In genomic region chr10:71001470-71001869, GRCh38 we compare ENCODE assay signal across 19 cellular contexts.
DNase-seq lines count a peak whose midpoint lies in the region; ATAC-seq, FAIRE-seq and TF ChIP-seq lines count a peak whose summit lies in the region.
"Had no signal": no experiment of that assay in that cellular context is flagged by ENCODE, and none has a peak within 500 bp of the region (broad histone marks: within the 10 kb centered on the region; RNA-seq: fewer than 3 reads in every experiment).

No MANE protein-coding gene starts in this region.

- no peaks in the 10 kb centered on the region for H3K9me2 ChIP-seq in hepatocyte (replicated peaks; ENCODE audit: insufficient read depth)

- no peak overlapping the region for H3K14ac ChIP-seq in neuronal stem cell (ENCODE audit: low read length)

- no peak overlapping the region for H2BK5ac ChIP-seq in neuronal stem cell (ENCODE audit: low read length)

- H3K36me3 ChIP-seq in MG63 (no peaks in the 10 kb centered on the region), mammary epithelial cell (ENCODE audit: insufficient read depth, low read length) (no peaks in the 10 kb centered on the region), neuronal stem cell (replicated peaks in 1 of 2; ENCODE audit: control insufficient read depth in 2 of 2, insufficient read depth in 2 of 2, low read length in 2 of 2) (no peaks in the 10 kb centered on the region), hepatocyte (replicated peaks; ENCODE audit: insufficient read depth, low read depth) (no peaks in the 10 kb centered on the region)

- no peak; a peak in 2 of 6 replicates for ATAC-seq in A549
- no peak for ATAC-seq in HG02623 (IDR thresholded peaks at IDR 0.05; ENCODE audit: unreplicated experiment)
- ATAC-seq: CD8-positive, alpha-beta T cell; HepG2 had no signal

- H3K18ac ChIP-seq in neuronal stem cell (ENCODE audit: low read length) = peak overlapping the region; percentile 22

- no peaks in the 10 kb centered on the region for H3K36me3 Mint-ChIP-seq in mesothelial cell of epicardium
- H3K36me3 Mint-ChIP-seq: CD14-positive monocyte; CD8-positive, alpha-beta T cell had no signal

- TF ChIP-seq CTCF in A549 (IDR thresholded peaks at IDR 0.05) = no peak
- no peak for TF ChIP-seq CTCF in mammary epithelial cell (conservative IDR thresholded peaks at IDR 0.05 in 1 of 2, IDR thresholded peaks at IDR 0.05 in 1 of 2; ENCODE audit: extremely low read depth in 1 of 2, insufficient read depth in 1 of 2, low read depth in 1 of 2, low read length in 2 of 2)
- no peak for TF ChIP-seq CTCF in mesothelial cell of epicardium (IDR thresholded peaks at IDR 0.05; ENCODE audit: unreplicated experiment)
- TF ChIP-seq CTCF in hepatocyte (IDR thresholded peaks at IDR 0.05; ENCODE audit: poor library complexity) = no peak

- DNase-seq in A549 (ENCODE audit: low read depth in 1 of 2, low spot score in 1 of 2) (peak; percentile 7 to 18), MG63 (peak; percentile 19), mammary epithelial cell (peak; percentile 9), neuronal stem cell (ENCODE audit: low spot score) (no peak), mesothelial cell of epicardium (ENCODE audit: low spot score in 2 of 2, unreplicated experiment in 2 of 2) (no peak), hepatocyte (ENCODE audit: low spot score) (no peak)
- DNase-seq in activated CD4-positive, CD25-positive, alpha-beta regulatory T cell (lab: John Stamatoyannopoulos, UW) = no peak
- DNase-seq: CD8-positive, alpha-beta T cell; COR-L47; DND-41; GDM1; HCEC 1CT had no signal

- H4K91ac ChIP-seq in neuronal stem cell (ENCODE audit: low read depth, low read length, poor library complexity) = no peak overlapping the region

- H3K27ac Mint-ChIP-seq in mesothelial cell of epicardium = no peak overlapping the region
- H3K27ac Mint-ChIP-seq: CD14-positive monocyte; CD8-positive, alpha-beta T cell had no signal

- H4K8ac ChIP-seq in neuronal stem cell (ENCODE audit: low read depth, low read length) = no peak overlapping the region

- BruUV-seq in mammary epithelial cell (replicated peaks; lab: Mats Ljungman, UMichigan) = no TSS peak

- no peak overlapping the region for H2BK120ac ChIP-seq in neuronal stem cell (ENCODE audit: low read depth, low read length)

- H4K20me1 ChIP-seq in mammary epithelial cell (ENCODE audit: insufficient read depth, low read length) = no peaks in the 10 kb centered on the region
- no peaks in the 10 kb centered on the region for H4K20me1 ChIP-seq in hepatocyte (ENCODE audit: insufficient read depth, poor library complexity, severe bottlenecking)

- CTCF ChIA-PET in A549 (lab: Yijun Ruan, JAX) (interaction anchor here (1.4 to 2.3 kb wide), 2 partner anchors 10 to 22 kb away, joined by 4 to 6 read pairs; no protein-coding TSS in a partner anchor), mammary epithelial cell (lab: Charles Lee; ENCODE audit: low non-redundant PET) (no interaction called here)

- H3K9ac ChIP-seq in mammary epithelial cell (ENCODE audit: insufficient read depth, low read length) = no peak overlapping the region
- no peak overlapping the region for H3K9ac ChIP-seq in neuronal stem cell (ENCODE audit: low read depth, low read length, poor library complexity)

- no peak for TF ChIP-seq RAD21 in A549 (conservative IDR thresholded peaks at IDR 0.05 in 1 of 2, IDR thresholded peaks at IDR 0.05 in 1 of 2)

- intact Hi-C loops in mammary epithelial cell (cut with micrococcal nuclease) = no loop called here

- WGBS in A549 (ENCODE audit: missing lambda C conversion rate) = 0% methylated on average over 2 of the region's 2 CpGs
- 0% methylated on average over 2 of the region's 2 CpGs for WGBS in mammary epithelial cell (ENCODE audit: low coverage, missing lambda C conversion rate)
- WGBS in neuronal stem cell (ENCODE audit: extremely low coverage in 2 of 2, insufficient read length in 2 of 2, insufficient replicate concordance in 1 of 2), 2 donors = no CpG with 5 or more reads among the region's 2 CpGs
- WGBS in hepatocyte (ENCODE audit: low lambda C conversion rate, missing lambda C conversion rate) = 82% methylated on average over 2 of the region's 2 CpGs

- H3K4me1 Mint-ChIP-seq in mesothelial cell of epicardium = no peaks in the 10 kb centered on the region
- H3K4me1 Mint-ChIP-seq: CD14-positive monocyte had no signal

- POLR2A ChIA-PET in A549 (lab: Yijun Ruan, JAX) = no interaction called here

- no peak overlapping the region for H3K23ac ChIP-seq in neuronal stem cell (ENCODE audit: low read depth, low read length, poor library complexity)

- H3K9me3 Mint-ChIP-seq in mesothelial cell of epicardium = peaks cover 3% of the 10 kb centered on the region

- dilution Hi-C loops in mammary epithelial cell (cut with HindIII; ENCODE audit: low sequenced_read_pairs) = loop anchor here (5.0 kb wide), 1 partner anchor 59 kb away; no protein-coding TSS in a partner anchor

- no peak for FAIRE-seq in A549 (lab: Jason Lieb, UNC)
- FAIRE-seq: A204.1, D721Med, GM19239, HepG2, HTR-8/SVneo had no signal

- H3K4me3 ChIP-seq in A549 (no peak overlapping the region), MG63 (no peak overlapping the region), mammary epithelial cell (replicated peaks in 1 of 3; ENCODE audit: insufficient read depth in 1 of 3, low read depth in 2 of 3, low read length in 3 of 3) (no peak overlapping the region), neuronal stem cell (ENCODE audit: low read length in 2 of 2) (no peak overlapping the region), hepatocyte (no peak overlapping the region)

- H3K9me3 ChIP-seq in A549 (no peaks in the 10 kb centered on the region), MG63 (no peaks in the 10 kb centered on the region), mammary epithelial cell (replicated peaks; ENCODE audit: insufficient read depth, low read length) (no peaks in the 10 kb centered on the region), neuronal stem cell (replicated peaks in 1 of 2; ENCODE audit: control insufficient read depth in 2 of 2, insufficient read depth in 1 of 2, low read depth in 1 of 2, low read length in 2 of 2) (peaks cover 0 to 4% of the 10 kb centered on the region in 2 donors), hepatocyte (ENCODE audit: low read depth) (no peaks in the 10 kb centered on the region)

- H3K4me1 ChIP-seq in A549 (peaks cover 9% of the 10 kb centered on the region; the same call in 1 of the 3 replicates), mammary epithelial cell (ENCODE audit: insufficient read depth, low read length) (peaks cover 12% of the 10 kb centered on the region), neuronal stem cell (ENCODE audit: control insufficient read depth in 2 of 2, insufficient read depth in 1 of 2, low read depth in 1 of 2, low read length in 2 of 2) (peaks cover 0 to 14% of the 10 kb centered on the region in 2 donors), hepatocyte (ENCODE audit: insufficient read depth) (no peaks in the 10 kb centered on the region)

- H3K27me3 Mint-ChIP-seq in mesothelial cell of epicardium (ENCODE audit: low read depth) = peaks cover 49% of the 10 kb centered on the region

- no peak overlapping the region for H3K4me3 Mint-ChIP-seq in mesothelial cell of epicardium
- H3K4me3 Mint-ChIP-seq: CD14-positive monocyte; CD8-positive, alpha-beta T cell had no signal

- TF ChIP-seq POLR2A in A549 (IDR thresholded peaks at IDR 0.05; ENCODE audit: low read length) = no peak

- no peaks in the 10 kb centered on the region for H3K27me3 ChIP-seq in MG63
- H3K27me3 ChIP-seq in mammary epithelial cell (ENCODE audit: insufficient read depth, low read length) = no peaks in the 10 kb centered on the region
- H3K27me3 ChIP-seq in neuronal stem cell (ENCODE audit: control insufficient read depth in 3 of 3, insufficient read depth in 3 of 3, low read depth in 1 of 3, low read length in 3 of 3) = peaks cover 0 to 9% (median 0%) of the 10 kb centered on the region in 3 experiments
- H3K27me3 ChIP-seq in hepatocyte = no peaks in the 10 kb centered on the region

- H3K4me2 ChIP-seq in A549 = no peak overlapping the region
- no peak overlapping the region for H3K4me2 ChIP-seq in mammary epithelial cell (ENCODE audit: insufficient read depth, low read depth, low read length)
- no peak overlapping the region for H3K4me2 ChIP-seq in neuronal stem cell (ENCODE audit: insufficient read depth, low read length, poor library complexity, severe bottlenecking)
- H3K4me2 ChIP-seq in hepatocyte = no peak overlapping the region

- H3K79me1 ChIP-seq in neuronal stem cell (ENCODE audit: low read depth, low read length) = no peaks in the 10 kb centered on the region

- no peak overlapping the region for H3K4ac ChIP-seq in neuronal stem cell (ENCODE audit: low read length)

- H2BK15ac ChIP-seq in neuronal stem cell (ENCODE audit: low read length) = no peak overlapping the region

- no peak overlapping the region for H2AFZ ChIP-seq in mammary epithelial cell (ENCODE audit: low read depth, low read length)
- H2AFZ ChIP-seq in neuronal stem cell (ENCODE audit: low read length) = no peak overlapping the region
- no peak overlapping the region for H2AFZ ChIP-seq in hepatocyte

- H2BK12ac ChIP-seq in neuronal stem cell (ENCODE audit: low read length) = no peak overlapping the region

- in situ Hi-C loops in mammary epithelial cell (cut with MboI; ENCODE audit: low sequenced_read_pairs in 2 of 2) = no loop called here

- peak overlapping the region; percentile 23 for H2AK5ac ChIP-seq in neuronal stem cell (ENCODE audit: low read depth, low read length)

- H3K27ac ChIP-seq in A549 (no peak overlapping the region), mammary epithelial cell (ENCODE audit: insufficient read depth, low read depth, low read length) (no peak overlapping the region), neuronal stem cell (replicated peaks; ENCODE audit: low read length) (no peak overlapping the region), hepatocyte (no peak overlapping the region)

- H3K79me2 ChIP-seq in mammary epithelial cell (ENCODE audit: insufficient read depth, low read length) (no peaks in the 10 kb centered on the region), hepatocyte (no peaks in the 10 kb centered on the region)

- TF ChIP-seq EP300 in A549 (IDR thresholded peaks at IDR 0.05) = no peak

Comparison
In these comparisons a context has a peak if more than half of its experiments do, and no peak if none do; other contexts are left out.
1. DNase-seq: peak in A549 (2 of 2), MG63 (single experiment) and mammary epithelial cell (single experiment); none in neuronal stem cell (single experiment), mesothelial cell of epicardium (0 of 2), activated CD4-positive, CD25-positive, alpha-beta regulatory T cell (0 of 4) and hepatocyte (single experiment).